ENCODE assay signal across 2 cellular contexts in genomic region chr11:76455931-76456330, GRCh38.
TF ChIP-seq lines count a peak whose summit lies in the region.

No MANE protein-coding gene starts in this region.

TF ChIP-seq in GM23338, 12 proteins besides CTCF, POLR2A, EP300 and RAD21:
- TF ChIP-seq ZNF114 (CRISPR knock-in tag; IDR thresholded peaks at IDR 0.05) = no peak
- no peak for TF ChIP-seq STAT1 (IDR thresholded peaks at IDR 0.05; ENCODE audit: unreplicated experiment)
- no peak for TF ChIP-seq ZNF462 (CRISPR knock-in tag; IDR thresholded peaks at IDR 0.05)
- no peak for TF ChIP-seq NANOG (IDR thresholded peaks at IDR 0.05; ENCODE audit: borderline replicate concordance)
- TF ChIP-seq EZH2 (IDR thresholded peaks at IDR 0.05; ENCODE audit: low read depth, unreplicated experiment) = no peak
- no peak for TF ChIP-seq ETS1 (IDR thresholded peaks at IDR 0.05)
- TF ChIP-seq ZNF331 (CRISPR knock-in tag; IDR thresholded peaks at IDR 0.05; ENCODE audit: low read depth) = no peak
- no peak for TF ChIP-seq REST (IDR thresholded peaks at IDR 0.05; ENCODE audit: unreplicated experiment)
- no peak for TF ChIP-seq CREB1 (CRISPR knock-in tag; IDR thresholded peaks at IDR 0.05; ENCODE audit: low read depth)
- TF ChIP-seq EZH2phosphoT487 (IDR thresholded peaks at IDR 0.05; ENCODE audit: unreplicated experiment) = no peak
- TF ChIP-seq POLR2AphosphoS5 (IDR thresholded peaks at IDR 0.05; ENCODE audit: low read depth) = no peak
- TF ChIP-seq JUNB (IDR thresholded peaks at IDR 0.05; ENCODE audit: unreplicated experiment) = no peak

TF ChIP-seq in HepG2, 621 proteins besides CTCF, POLR2A, EP300 and RAD21:
- TF ChIP-seq ZNF180 (CRISPR knock-in tag; IDR thresholded peaks at IDR 0.05; ENCODE audit: borderline replicate concordance, low read depth) (no peak), BCLAF1 (IDR thresholded peaks at IDR 0.05) (no peak), ZNF713 (CRISPR knock-in tag; IDR thresholded peaks at IDR 0.05) (no peak), ZC3H13 (CRISPR knock-in tag; IDR thresholded peaks at IDR 0.05) (no peak), FOXA1 (IDR thresholded peaks at IDR 0.05) (no peak), FOXA1 (CRISPR knock-in tag; IDR thresholded peaks at IDR 0.05) (no peak), ZNF597 (CRISPR knock-in tag; IDR thresholded peaks at IDR 0.05) (no peak), TFAP4 (IDR thresholded peaks at IDR 0.05; ENCODE audit: borderline replicate concordance, low read depth) (no peak), MTA1 (CRISPR knock-in tag; IDR thresholded peaks at IDR 0.05; ENCODE audit: borderline replicate concordance) (no peak), ZNF143 (CRISPR knock-in tag; IDR thresholded peaks at IDR 0.05) (no peak), DDIT3 (CRISPR knock-in tag; IDR thresholded peaks at IDR 0.05) (no peak), ATF4 (CRISPR knock-in tag; IDR thresholded peaks at IDR 0.05) (no peak), TBL1XR1 (IDR thresholded peaks at IDR 0.05; ENCODE audit: borderline replicate concordance, low read length, partially characterized antibody) (no peak), ZNF879 (CRISPR knock-in tag; IDR thresholded peaks at IDR 0.05) (no peak)
